Comparison of ENCODE assay signal across 11 cellular contexts in genomic region chr2:221203138-221203537, GRCh38.
A peak's percentile ranks its signal among the peaks of the same experiment; 100 is the strongest.
DNase-seq lines count a peak whose midpoint lies in the region; ATAC-seq and TF ChIP-seq lines count a peak whose summit lies in the region.
"Had no signal": no experiment of that assay in that cellular context is flagged by ENCODE, and none has a peak within 500 bp of the region (broad histone marks: within the 10 kb centered on the region; RNA-seq: fewer than 3 reads in every experiment).

No MANE protein-coding gene starts in this region.

- H3K36me3 Mint-ChIP-seq in activated T-cell treated with anti-CD3 and anti-CD28 coated beads, Interleukin-2, amount 50 U/mL, for 24 hours (ENCODE audit: low read depth) = no peaks in the 10 kb centered on the region
- no peaks in the 10 kb centered on the region for H3K36me3 Mint-ChIP-seq in activated CD8-positive, alpha-beta memory T cell treated with anti-CD3 and anti-CD28 coated beads, Interleukin-2, amount 10 ng/mL, durations not matched to agents 7 days and 5 days

- TF ChIP-seq CTCF in GM13976 (IDR thresholded peaks at IDR 0.05; ENCODE audit: borderline replicate concordance, control extremely low read depth, extremely low read depth, insufficient read depth, missing control alignments) (no peak), uterus (IDR thresholded peaks at IDR 0.05) (no peak)

- DNase-seq in GM13976 (ENCODE audit: low spot score) (peak; percentile 14), NCI-H526 (lab: John Stamatoyannopoulos, UW) (peak; percentile 69 to 86), GM03348 (ENCODE audit: low spot score) (no peak), uterus (no peak)
- DNase-seq in activated T-cell treated with anti-CD3 and anti-CD28 coated beads, Interleukin-2, amount 50 U/mL, for 24 hours = no peak
- no peak for DNase-seq in activated CD8-positive, alpha-beta memory T cell treated with anti-CD3 and anti-CD28 coated beads, Interleukin-2, amount 10 ng/mL, durations not matched to agents 7 days and 5 days
- DNase-seq: NCI-H446 treated with DMSO at 0.1 percent for 48 hours, T-helper 9 cell had no signal

- ATAC-seq in GM19372 (IDR thresholded peaks at IDR 0.05; ENCODE audit: low read depth, unreplicated experiment) (peak; percentile 75), HG02943 (IDR thresholded peaks at IDR 0.05; ENCODE audit: low read depth, unreplicated experiment) (peak; percentile 96)
- no peak for ATAC-seq in activated CD8-positive, alpha-beta memory T cell treated with anti-CD3 and anti-CD28 coated beads, Interleukin-2, amount 10 ng/mL, durations not matched to agents 7 days and 5 days

- H3K4me3 Mint-ChIP-seq in activated T-cell treated with anti-CD3 and anti-CD28 coated beads, Interleukin-2, amount 50 U/mL, for 24 hours = no peak overlapping the region
- H3K4me3 Mint-ChIP-seq in activated CD8-positive, alpha-beta memory T cell treated with anti-CD3 and anti-CD28 coated beads, Interleukin-2, amount 10 ng/mL, durations not matched to agents 7 days and 5 days = no peak overlapping the region

- no peaks in the 10 kb centered on the region for H3K9me3 Mint-ChIP-seq in activated T-cell treated with anti-CD3 and anti-CD28 coated beads, Interleukin-2, amount 50 U/mL, for 24 hours
- no peaks in the 10 kb centered on the region for H3K9me3 Mint-ChIP-seq in activated CD8-positive, alpha-beta memory T cell treated with anti-CD3 and anti-CD28 coated beads, Interleukin-2, amount 10 ng/mL, durations not matched to agents 7 days and 5 days (ENCODE audit: low read depth)
- H3K9me3 Mint-ChIP-seq: activated T-helper 2 cell treated with anti-CD3 and anti-CD28 coated beads, Interferon-gamma antibody, Interleukin-2, Interleukin-4, amounts not matched to agents 10 μg/mL and 5 μg/mL and 100 μg/mL, durations not matched to agents 14 hours and 24 hours and 36 hours had no signal

- TF ChIP-seq POLR2A in uterus (IDR thresholded peaks at IDR 0.05) = no peak

- no peaks in the 10 kb centered on the region for H3K36me3 ChIP-seq in uterus

- intact Hi-C loops in uterus (cut with DNase I; ENCODE audit: low total_unique reads) = no loop called here

- H3K27ac Mint-ChIP-seq in activated T-cell treated with anti-CD3 and anti-CD28 coated beads, Interleukin-2, amount 50 U/mL, for 24 hours = no peak overlapping the region
- no peak overlapping the region for H3K27ac Mint-ChIP-seq in activated CD8-positive, alpha-beta memory T cell treated with anti-CD3 and anti-CD28 coated beads, Interleukin-2, amount 10 ng/mL, durations not matched to agents 7 days and 5 days
- H3K27ac Mint-ChIP-seq: activated T-helper 2 cell treated with anti-CD3 and anti-CD28 coated beads, Interferon-gamma antibody, Interleukin-2, Interleukin-4, amounts not matched to agents 10 μg/mL and 5 μg/mL and 100 μg/mL, durations not matched to agents 14 hours and 24 hours and 36 hours had no signal

- CTCF ChIA-PET in activated CD8-positive, alpha-beta memory T cell treated with anti-CD3 and anti-CD28 coated beads, Interleukin-2, amount 10 ng/mL, durations not matched to agents 7 days and 5 days (lab: Charles Lee) = no interaction called here

- H3K27me3 Mint-ChIP-seq in activated T-cell treated with anti-CD3 and anti-CD28 coated beads, Interleukin-2, amount 50 U/mL, for 24 hours = peaks cover 3% of the 10 kb centered on the region
- H3K27me3 Mint-ChIP-seq in activated CD8-positive, alpha-beta memory T cell treated with anti-CD3 and anti-CD28 coated beads, Interleukin-2, amount 10 ng/mL, durations not matched to agents 7 days and 5 days = no peaks in the 10 kb centered on the region

- H3K4me1 Mint-ChIP-seq in activated T-cell treated with anti-CD3 and anti-CD28 coated beads, Interleukin-2, amount 50 U/mL, for 24 hours (ENCODE audit: low read depth) = no peaks in the 10 kb centered on the region
- no peaks in the 10 kb centered on the region for H3K4me1 Mint-ChIP-seq in activated CD8-positive, alpha-beta memory T cell treated with anti-CD3 and anti-CD28 coated beads, Interleukin-2, amount 10 ng/mL, durations not matched to agents 7 days and 5 days

- no peak overlapping the region for H3K27ac ChIP-seq in uterus

- no peaks in the 10 kb centered on the region for H3K27me3 ChIP-seq in uterus

- in situ Hi-C loops in GM13976 (cut with MboI; ENCODE audit: low sequenced_read_pairs, unreplicated experiment) = no loop called here

- H3K4me3 ChIP-seq in uterus = no peak overlapping the region

- H3K9me3 ChIP-seq in uterus = no peaks in the 10 kb centered on the region

- no peaks in the 10 kb centered on the region for H3K4me1 ChIP-seq in uterus

Comparison
In these comparisons a context has a peak if more than half of its experiments do, and no peak if none do; other contexts are left out.
1. DNase-seq: peak in GM13976 (single experiment) and NCI-H526 (2 of 2); none in GM03348 (single experiment), activated T-cell treated with anti-CD3 and anti-CD28 coated beads, Interleukin-2, amount 50 U/mL, for 24 hours (single experiment), uterus (0 of 2) and activated CD8-positive, alpha-beta memory T cell treated with anti-CD3 and anti-CD28 coated beads, Interleukin-2, amount 10 ng/mL, durations not matched to agents 7 days and 5 days (single experiment).